ENCODE assay signal across 32 cellular contexts in the genomic region with DNA sequence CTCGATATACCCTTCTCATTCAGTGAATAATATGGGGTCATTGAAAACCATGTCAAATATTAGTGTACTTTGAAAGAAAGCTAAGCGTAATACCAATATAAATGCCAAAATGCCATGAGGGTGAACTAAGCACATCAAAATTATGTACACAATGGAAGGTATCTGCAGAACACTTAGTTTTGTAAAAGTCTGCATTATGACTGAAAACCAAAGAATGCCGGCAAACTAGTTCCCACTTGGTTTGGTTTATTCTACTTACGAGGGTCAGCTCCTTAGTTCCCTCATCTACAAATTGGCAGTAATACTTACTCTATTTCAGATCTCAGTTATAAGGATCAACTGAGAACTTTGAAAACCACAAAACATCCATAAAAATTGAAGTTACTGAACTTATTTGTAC.
"Had no signal": no experiment of that assay in that cellular context is flagged by ENCODE, and none has a peak within 500 bp of the region (broad histone marks: within the 10 kb centered on the region; RNA-seq: fewer than 3 reads in every experiment).

No MANE protein-coding gene starts in this region.

- H3K4me3 ChIP-seq: body of pancreas, breast epithelium, coronary artery, dorsolateral prefrontal cortex, esophagus squamous epithelium had no signal

- H3K4me1 ChIP-seq: body of pancreas, breast epithelium, esophagus squamous epithelium had no signal

- ATAC-seq: activated CD4-positive, CD25-positive, alpha-beta regulatory T cell treated with anti-CD3 and anti-CD28 coated beads, Interleukin-2, amount 50 U/mL, for 24 hours; activated CD8-positive, alpha-beta T cell treated with anti-CD3 and anti-CD28 coated beads for 36 hours; activated T-cell treated with anti-CD3 and anti-CD28 coated beads, Interleukin-2, amount 50 U/mL, for 4 hours; activated T-helper 17 cell treated with anti-CD3 and anti-CD28 coated beads, Interleukin-2, amount 50 U/mL, for 72 hours; body of pancreas; T-helper 17 cell had no signal

- H3K4me1 Mint-ChIP-seq: activated B cell treated with CpG ODN at 0.5 μM for 24 hours; activated T-helper 17 cell treated with anti-CD3 and anti-CD28 coated beads, Interleukin-2, amount 50 U/mL, for 72 hours; central memory CD8-positive, alpha-beta T cell; endodermal cell; T-helper 17 cell had no signal

- H3K9me3 Mint-ChIP-seq: activated B cell treated with CpG ODN at 0.5 μM for 24 hours; activated CD8-positive, alpha-beta T cell treated with anti-CD3 and anti-CD28 coated beads for 36 hours; activated T-cell treated with anti-CD3 and anti-CD28 coated beads, Interleukin-2, amount 50 U/mL, for 4 hours; activated T-helper 17 cell treated with anti-CD3 and anti-CD28 coated beads, Interleukin-2, amount 50 U/mL, for 72 hours; central memory CD8-positive, alpha-beta T cell; dendritic cell treated with granulocyte-macrophage colony-stimulating factor and Interleukin-4, amounts not matched to agents 40 ng/mL and 50 ng/mL, for 4 days; T-helper 2 cell treated with Interferon-gamma antibody and Interleukin-4, amounts not matched to agents 5 μg/mL and 100 μg/mL, for 36 hours had no signal

- H3K36me3 ChIP-seq: breast epithelium, esophagus squamous epithelium, WERI-Rb-1 had no signal

- H3K27me3 ChIP-seq: body of pancreas, esophagus squamous epithelium had no signal

- H3K27ac Mint-ChIP-seq: activated B cell treated with CpG ODN at 0.5 μM for 24 hours; activated CD8-positive, alpha-beta T cell treated with anti-CD3 and anti-CD28 coated beads for 36 hours; activated naive CD8-positive, alpha-beta T cell; activated T-helper 17 cell treated with anti-CD3 and anti-CD28 coated beads, Interleukin-2, amount 50 U/mL, for 72 hours; dendritic cell treated with granulocyte-macrophage colony-stimulating factor and Interleukin-4, amounts not matched to agents 40 ng/mL and 50 ng/mL, for 4 days; endodermal cell; T-helper 17 cell; T-helper 2 cell treated with Interferon-gamma antibody and Interleukin-4, amounts not matched to agents 5 μg/mL and 100 μg/mL, for 36 hours had no signal

- H3K27me3 Mint-ChIP-seq: activated B cell treated with CpG ODN at 0.5 μM for 24 hours; activated CD8-positive, alpha-beta T cell treated with anti-CD3 and anti-CD28 coated beads for 36 hours; activated naive CD8-positive, alpha-beta T cell; activated T-helper 17 cell treated with anti-CD3 and anti-CD28 coated beads, Interleukin-2, amount 50 U/mL, for 72 hours; central memory CD8-positive, alpha-beta T cell; dendritic cell treated with granulocyte-macrophage colony-stimulating factor and Interleukin-4, amounts not matched to agents 40 ng/mL and 50 ng/mL, for 4 days; T-helper 17 cell had no signal

- H3K27ac ChIP-seq: body of pancreas, breast epithelium, coronary artery, dorsolateral prefrontal cortex, esophagus squamous epithelium, WERI-Rb-1 had no signal

- H3K36me3 Mint-ChIP-seq: activated naive CD8-positive, alpha-beta T cell had no signal

- H3K4me3 Mint-ChIP-seq: activated B cell treated with CpG ODN at 0.5 μM for 24 hours; activated CD8-positive, alpha-beta T cell treated with anti-CD3 and anti-CD28 coated beads for 36 hours; activated naive CD8-positive, alpha-beta T cell; activated T-cell treated with anti-CD3 and anti-CD28 coated beads, Interleukin-2, amount 50 U/mL, for 4 hours; activated T-helper 17 cell treated with anti-CD3 and anti-CD28 coated beads, Interleukin-2, amount 50 U/mL, for 72 hours; central memory CD8-positive, alpha-beta T cell; dendritic cell treated with granulocyte-macrophage colony-stimulating factor and Interleukin-4, amounts not matched to agents 40 ng/mL and 50 ng/mL, for 4 days; endodermal cell; T-helper 17 cell; T-helper 2 cell treated with Interferon-gamma antibody and Interleukin-4, amounts not matched to agents 5 μg/mL and 100 μg/mL, for 36 hours had no signal

- DNase-seq: activated B cell treated with CpG ODN at 0.5 μM for 24 hours; activated CD4-positive, alpha-beta T cell treated with anti-CD3 and anti-CD28 coated beads for 48 hours; activated CD4-positive, alpha-beta T cell treated with anti-CD3 and anti-CD28 coated beads, Interleukin-2, amount 50 U/mL, for 1 hour; activated CD4-positive, alpha-beta T cell treated with anti-CD3 and anti-CD28 coated beads, Interleukin-2, amount 50 U/mL, for 48 hours; activated CD8-positive, alpha-beta memory T cell treated with anti-CD3 and anti-CD28 coated beads for 24 hours; activated CD8-positive, alpha-beta T cell treated with anti-CD3 and anti-CD28 coated beads for 36 hours; activated effector memory CD4-positive, alpha-beta T cell treated with Interleukin-2 at 50 U/mL for 16 hours; activated gamma-delta T cell treated with Interleukin-2 at 50 U/mL for 16 hours; activated naive CD4-positive, alpha-beta T cell treated with anti-CD3 and anti-CD28 coated beads, Interleukin-2, amount 50 U/mL, for 16 hours; activated naive CD4-positive, alpha-beta T cell treated with Interleukin-2 at 50 U/mL for 16 hours; activated T-cell treated with anti-CD3 and anti-CD28 coated beads, Interleukin-2, amount 50 U/mL, for 4 hours; amniotic stem cell; anterior cingulate cortex; body of pancreas; dorsolateral prefrontal cortex; effector memory CD4-positive, alpha-beta T cell; endodermal cell; esophagus squamous epithelium; foreskin melanocyte; head of caudate nucleus; T-helper 1 cell; T-helper 17 cell; T1000; WERI-Rb-1 had no signal

- H3K9me3 ChIP-seq: body of pancreas, breast epithelium, esophagus squamous epithelium had no signal
